In genomic region chr6:83117802-83118201, GRCh38 we compare ENCODE assay signal across 1 cellular context.
TF ChIP-seq lines count a peak whose summit lies in the region.

No MANE protein-coding gene starts in this region.

TF ChIP-seq in K562, 482 proteins besides CTCF, POLR2A, EP300 and RAD21:
- TF ChIP-seq RBM25 (IDR thresholded peaks at IDR 0.05; ENCODE audit: low read depth, low read length, severe bottlenecking): no peak
- no peak for TF ChIP-seq ZBTB17 (CRISPR knock-in tag; IDR thresholded peaks at IDR 0.05)
- TF ChIP-seq ZNF23 (CRISPR knock-in tag; IDR thresholded peaks at IDR 0.05): no peak
TF ChIP-seq in K562: peak in this region for 0.
